In genomic region chrX:63750846-63751245, GRCh38 we compare ENCODE assay signal across 28 cellular contexts. TPM values are rescaled to one million over a fixed set of nuclear protein-coding genes. Genes with fewer than 3 reads are reported as not detected.
DNase-seq lines count a peak whose midpoint lies in the region; ATAC-seq and TF ChIP-seq lines count a peak whose summit lies in the region.
"Had no signal": no experiment of that assay in that cellular context is flagged by ENCODE, and none has a peak within 500 bp of the region (broad histone marks: within the 10 kb centered on the region; RNA-seq: fewer than 3 reads in every experiment).

No MANE protein-coding gene starts in this region.

- peak overlapping the region; percentile 33 for H3K4me2 ChIP-seq in neuronal stem cell (ENCODE audit: insufficient read depth, low read length, poor library complexity, severe bottlenecking)

- H3K27ac ChIP-seq in endodermal cell (ENCODE audit: low read depth, low read length) (peak overlapping the region; percentile 92), neuronal stem cell (replicated peaks; ENCODE audit: low read length) (peak overlapping the region; percentile 83), SJCRH30 (no peak overlapping the region)

- no peak overlapping the region for H2BK5ac ChIP-seq in neuronal stem cell (ENCODE audit: low read length)

- no peak overlapping the region for H2AFZ ChIP-seq in neuronal stem cell (ENCODE audit: low read length)

- no peak overlapping the region for H2AK5ac ChIP-seq in neuronal stem cell (ENCODE audit: low read depth, low read length)

- H3K9me3 Mint-ChIP-seq in endodermal cell = peaks cover 64% of the 10 kb centered on the region
- H3K9me3 Mint-ChIP-seq: activated CD4-positive, alpha-beta T cell treated with anti-CD3 and anti-CD28 coated beads, Interleukin-2, amount 10 ng/mL, durations not matched to agents 7 days and 5 days; CD4-positive, alpha-beta memory T cell; naive thymus-derived CD8-positive, alpha-beta T cell; stimulated activated naive CD8-positive, alpha-beta T cell treated with anti-CD3 and anti-CD28 coated beads, Interleukin-15, Interleukin-2, amounts not matched to agents 100 ng/mL and 50 ng/mL, for 24 hours had no signal

- 88% methylated on average over 1 of the region's 2 CpGs; no CpG with 5 or more reads in 1 of the 2 experiments for whole genome bisulfite sequencing in endodermal cell (ENCODE audit: insufficient coverage in 1 of 2, insufficient read length in 1 of 2), 2 experiments
- no CpG with 5 or more reads among the region's 2 CpGs for WGBS in neuronal stem cell (ENCODE audit: extremely low coverage in 2 of 2, insufficient read length in 2 of 2, insufficient replicate concordance in 1 of 2), 2 donors

- no peaks in the 10 kb centered on the region for H3K4me1 ChIP-seq in endodermal cell (ENCODE audit: control insufficient read depth, insufficient read depth, low read length)
- H3K4me1 ChIP-seq in neuronal stem cell (ENCODE audit: control insufficient read depth in 2 of 2, insufficient read depth in 1 of 2, low read depth in 1 of 2, low read length in 2 of 2) = peaks cover 16 to 19% of the 10 kb centered on the region in 2 donors
- H3K4me1 ChIP-seq in SJCRH30 = 0 out of 2 replicates have a peak, but pooled peaks cover 3% of the 10 kb centered on the region

- H3K27me3 Mint-ChIP-seq in endodermal cell (ENCODE audit: insufficient read depth) = peaks cover 2% of the 10 kb centered on the region
- H3K27me3 Mint-ChIP-seq: activated CD4-positive, alpha-beta T cell treated with anti-CD3 and anti-CD28 coated beads, Interleukin-2, amount 10 ng/mL, durations not matched to agents 7 days and 5 days; activated CD8-positive, alpha-beta memory T cell treated with anti-CD3 and anti-CD28 coated beads, Interleukin-2, amount 10 ng/mL, durations not matched to agents 7 days and 5 days; activated naive CD4-positive, alpha-beta T cell treated with anti-CD3 and anti-CD28 coated beads, Interleukin-2, amount 10 ng/mL, durations not matched to agents 7 days and 5 days; CD4-positive, alpha-beta memory T cell; naive thymus-derived CD8-positive, alpha-beta T cell; stimulated activated naive CD8-positive, alpha-beta T cell treated with anti-CD3 and anti-CD28 coated beads, Interleukin-15, Interleukin-2, amounts not matched to agents 100 ng/mL and 50 ng/mL, for 24 hours had no signal

- no peak overlapping the region for H2BK15ac ChIP-seq in neuronal stem cell (ENCODE audit: low read length)

- no peaks in the 10 kb centered on the region for H3K27me3 ChIP-seq in endodermal cell (ENCODE audit: control insufficient read depth, insufficient read depth, low read length, poor library complexity, severe bottlenecking)
- no peaks in the 10 kb centered on the region for H3K27me3 ChIP-seq in neuronal stem cell (ENCODE audit: control insufficient read depth in 3 of 3, insufficient read depth in 3 of 3, low read depth in 1 of 3, low read length in 3 of 3)
- H3K27me3 ChIP-seq in SJCRH30 = no peaks in the 10 kb centered on the region
- H3K27me3 ChIP-seq: MG63 had no signal

- H3K23ac ChIP-seq in neuronal stem cell (ENCODE audit: low read depth, low read length, poor library complexity) = no peak overlapping the region

- peaks cover 18% of the 10 kb centered on the region for H3K4me1 Mint-ChIP-seq in endodermal cell

- no peak overlapping the region for H2BK12ac ChIP-seq in neuronal stem cell (ENCODE audit: low read length)

- ATAC-seq in HG03097 (IDR thresholded peaks at IDR 0.05; ENCODE audit: low FRiP score, unreplicated experiment) = no peak
- ATAC-seq: activated CD8-positive, alpha-beta memory T cell treated with anti-CD3 and anti-CD28 coated beads, Interleukin-2, amount 10 ng/mL, durations not matched to agents 7 days and 5 days; left lobe of liver; naive thymus-derived CD8-positive, alpha-beta T cell had no signal

- no peak overlapping the region for H3K4ac ChIP-seq in neuronal stem cell (ENCODE audit: low read length)

- no peak overlapping the region for H3K4me3 ChIP-seq in endodermal cell (ENCODE audit: low read length)
- H3K4me3 ChIP-seq in neuronal stem cell (ENCODE audit: low read length in 2 of 2) = no peak overlapping the region
- H3K4me3 ChIP-seq in SJCRH30 = no peak overlapping the region
- H3K4me3 ChIP-seq: MG63 had no signal

- no peak overlapping the region for H3K27ac Mint-ChIP-seq in endodermal cell
- H3K27ac Mint-ChIP-seq: activated CD4-positive, alpha-beta T cell treated with anti-CD3 and anti-CD28 coated beads, Interleukin-2, amount 10 ng/mL, durations not matched to agents 7 days and 5 days; activated CD8-positive, alpha-beta memory T cell treated with anti-CD3 and anti-CD28 coated beads, Interleukin-2, amount 10 ng/mL, durations not matched to agents 7 days and 5 days; activated naive CD4-positive, alpha-beta T cell treated with anti-CD3 and anti-CD28 coated beads, Interleukin-2, amount 10 ng/mL, durations not matched to agents 7 days and 5 days; activated T-helper 1 cell treated with anti-CD3 and anti-CD28 coated beads, Interleukin-12 subunit alpha, Interleukin-12 subunit beta, Interleukin-2, Interleukin-4 antibody, amounts not matched to agents 30 ng/mL and 10 ng/mL and 1 ng/mL, durations not matched to agents 14 hours and 24 hours and 36 hours; stimulated activated naive CD8-positive, alpha-beta T cell treated with anti-CD3 and anti-CD28 coated beads, Interleukin-15, Interleukin-2, amounts not matched to agents 100 ng/mL and 50 ng/mL, for 24 hours had no signal

- no peak overlapping the region for H4K91ac ChIP-seq in neuronal stem cell (ENCODE audit: low read depth, low read length, poor library complexity)

- no peak for TF ChIP-seq CTCF in endodermal cell (conservative IDR thresholded peaks at IDR 0.05)

- no peak overlapping the region for H2BK120ac ChIP-seq in neuronal stem cell (ENCODE audit: low read depth, low read length)

- H3K9me3 ChIP-seq in endodermal cell (ENCODE audit: control insufficient read depth, low read length) = no peaks in the 10 kb centered on the region
- no peaks in the 10 kb centered on the region for H3K9me3 ChIP-seq in neuronal stem cell (replicated peaks in 1 of 2; ENCODE audit: control insufficient read depth in 2 of 2, insufficient read depth in 1 of 2, low read depth in 1 of 2, low read length in 2 of 2)
- H3K9me3 ChIP-seq in SJCRH30 (replicated peaks) = no peaks in the 10 kb centered on the region
- H3K9me3 ChIP-seq: MG63 had no signal

- DNase-seq in NCI-H1417 (lab: John Stamatoyannopoulos, UW) = peak in 2 of 3 experiments; percentile 10 to 36
- DNase-seq in NCI-H1417 treated with DMSO at 0.1 percent for 48 hours (lab: John Stamatoyannopoulos, UW) = no peak
- DNase-seq in NCI-H82 (lab: John Stamatoyannopoulos, UW) = peak; percentile 97
- DNase-seq in endodermal cell = no peak
- DNase-seq in neuronal stem cell (ENCODE audit: low spot score) = peak; percentile 23
- DNase-seq in SJCRH30 = no peak
- DNase-seq in OCI-M2 (lab: John Stamatoyannopoulos, UW; ENCODE audit: unreplicated experiment) = no peak
- DNase-seq: 8988T; activated CD4-positive, alpha-beta T cell treated with anti-CD3 and anti-CD28 coated beads, Interleukin-2, amount 10 ng/mL, durations not matched to agents 7 days and 5 days; activated CD8-positive, alpha-beta memory T cell treated with anti-CD3 and anti-CD28 coated beads, Interleukin-2, amount 10 ng/mL, durations not matched to agents 7 days and 5 days; activated naive CD4-positive, alpha-beta T cell treated with anti-CD3 and anti-CD28 coated beads, Interleukin-2, amount 10 ng/mL, durations not matched to agents 7 days and 5 days; CD4-positive, alpha-beta memory T cell; central memory CD4-positive, alpha-beta T cell; DMS53; GF-D8; immature natural killer cell; MG63; midbrain; naive thymus-derived CD8-positive, alpha-beta T cell; NCI-H146; NCI-H2171 treated with DMSO at 0.1 percent for 48 hours; NCI-H774; OCI-M1; stimulated activated CD4-positive, alpha-beta T cell treated with anti-CD3 and anti-CD28 coated beads, Interleukin-15, amount 100 ng/mL, for 24 hours had no signal

- H3K79me1 ChIP-seq in neuronal stem cell (ENCODE audit: low read depth, low read length) = peaks cover 4% of the 10 kb centered on the region

- H3K9ac ChIP-seq in endodermal cell (ENCODE audit: extremely low read depth, low read length, poor library complexity, severe bottlenecking) = no peak overlapping the region
- H3K9ac ChIP-seq in neuronal stem cell (ENCODE audit: low read depth, low read length, poor library complexity) = no peak overlapping the region

- H4K8ac ChIP-seq in neuronal stem cell (ENCODE audit: low read depth, low read length) = no peak overlapping the region

- H3K36me3 Mint-ChIP-seq in endodermal cell (ENCODE audit: low read depth) = no peaks in the 10 kb centered on the region

- no peak overlapping the region for H3K14ac ChIP-seq in neuronal stem cell (ENCODE audit: low read length)

- no peaks in the 10 kb centered on the region for H3K36me3 ChIP-seq in endodermal cell (ENCODE audit: control insufficient read depth, insufficient read depth, low read length)
- H3K36me3 ChIP-seq in neuronal stem cell (replicated peaks in 1 of 2; ENCODE audit: control insufficient read depth in 2 of 2, insufficient read depth in 2 of 2, low read length in 2 of 2) = no peaks in the 10 kb centered on the region
- no peaks in the 10 kb centered on the region for H3K36me3 ChIP-seq in SJCRH30
- H3K36me3 ChIP-seq: MG63 had no signal

- H3K4me3 Mint-ChIP-seq in endodermal cell = no peak overlapping the region
- H3K4me3 Mint-ChIP-seq: activated CD4-positive, alpha-beta T cell treated with anti-CD3 and anti-CD28 coated beads, Interleukin-2, amount 10 ng/mL, durations not matched to agents 7 days and 5 days; activated CD8-positive, alpha-beta memory T cell treated with anti-CD3 and anti-CD28 coated beads, Interleukin-2, amount 10 ng/mL, durations not matched to agents 7 days and 5 days; activated naive CD4-positive, alpha-beta T cell treated with anti-CD3 and anti-CD28 coated beads, Interleukin-2, amount 10 ng/mL, durations not matched to agents 7 days and 5 days; activated T-helper 1 cell treated with anti-CD3 and anti-CD28 coated beads, Interleukin-12 subunit alpha, Interleukin-12 subunit beta, Interleukin-2, Interleukin-4 antibody, amounts not matched to agents 30 ng/mL and 10 ng/mL and 1 ng/mL, durations not matched to agents 14 hours and 24 hours and 36 hours; stimulated activated naive CD8-positive, alpha-beta T cell treated with anti-CD3 and anti-CD28 coated beads, Interleukin-15, Interleukin-2, amounts not matched to agents 100 ng/mL and 50 ng/mL, for 24 hours had no signal

- H3K18ac ChIP-seq in neuronal stem cell (ENCODE audit: low read length) = no peak overlapping the region

RNA-seq across cellular contexts. Expression of gene ARHGEF9, which starts 34.2 kb away (rescaled TPM):
- 10 to 100 TPM; 12.2 to 16.8 TPM for total RNA-seq in endodermal cell
- 37.5 TPM for polyA plus RNA-seq in endodermal cell (2013, experiment 1 of 2)
- polyA plus RNA-seq in endodermal cell (2013, experiment 2 of 2) = 37.1 TPM
- 38.9 TPM for polyA plus RNA-seq in neuronal stem cell (2013, experiment 1 of 2)
- polyA plus RNA-seq in neuronal stem cell (2013, experiment 2 of 2) = 36.2 TPM
- 42.8 and 47.9 TPM in 2 replicates for total RNA-seq in SJCRH30 (2014; rRNA removed; shearing (Covaris generic))

Comparison
In these comparisons a context has a peak if more than half of its experiments do, and no peak if none do; other contexts are left out.
1. DNase-seq: peak in NCI-H1417 (2 of 3), NCI-H82 (single experiment) and neuronal stem cell (single experiment); none in NCI-H1417 treated with DMSO at 0.1 percent for 48 hours (single experiment), endodermal cell (single experiment), SJCRH30 (0 of 2) and OCI-M2 (single experiment).